1 cellular context compared by ENCODE assay signal in genomic region chr4:46946914-46947313, GRCh38.
TF ChIP-seq lines count a peak whose summit lies in the region.

No MANE protein-coding gene starts in this region.

TF ChIP-seq in neural cell, 6 proteins besides CTCF, POLR2A, EP300 and RAD21 (continued from another document):
- TF ChIP-seq REST (IDR thresholded peaks at IDR 0.05; ENCODE audit: borderline replicate concordance): peak; percentile 85
- TF ChIP-seq MXI1 (conservative IDR thresholded peaks at IDR 0.05; ENCODE audit: poor library complexity, severe bottlenecking): peak; percentile 28
